Comparison of ENCODE assay signal across 11 cellular contexts in genomic region chr7:14902589-14902963, GRCh38. TPM values are rescaled to one million over a fixed set of nuclear protein-coding genes. Genes with fewer than 3 reads are reported as not detected.
DNase-seq lines count a peak whose midpoint lies in the region; ATAC-seq lines count a peak whose summit lies in the region.
"Had no signal": no experiment of that assay in that cellular context is flagged by ENCODE, and none has a peak within 500 bp of the region (broad histone marks: within the 10 kb centered on the region; RNA-seq: fewer than 3 reads in every experiment).

TSS of gene DGKB (minus strand) at chr7:14902751.

- H3K9ac ChIP-seq in mesendoderm (ENCODE audit: low read length): peak within 1 kb of the TSS; percentile 39

- H3K56ac ChIP-seq in mesendoderm (ENCODE audit: low read length): peak within 1 kb of the TSS; percentile 74

- H2BK15ac ChIP-seq in mesendoderm (replicated peaks; ENCODE audit: low read depth): no peak within 1 kb of the TSS

- H3K4ac ChIP-seq in mesendoderm (ENCODE audit: low read depth, low read length): no peak within 1 kb of the TSS

- H3K23ac ChIP-seq in mesendoderm (ENCODE audit: low read length): no peak within 1 kb of the TSS

- H3K4me3 Mint-ChIP-seq in natural killer cell treated with Interleukin-12 subunit alpha and Interleukin-12 subunit beta and Interleukin-15 and Interleukin-18, amount 100 ng/mL, for 72 hours: no peak within 1 kb of the TSS
- H3K4me3 Mint-ChIP-seq: CD4-positive, CD25-positive, alpha-beta regulatory T cell; memory B cell had no signal

- no peak within 1 kb of the TSS for H3K27ac Mint-ChIP-seq in natural killer cell treated with Interleukin-12 subunit alpha and Interleukin-12 subunit beta and Interleukin-15 and Interleukin-18, amount 100 ng/mL, for 72 hours
- H3K27ac Mint-ChIP-seq: CD4-positive, CD25-positive, alpha-beta regulatory T cell; memory B cell had no signal

- no peak within 1 kb of the TSS for H3K18ac ChIP-seq in mesendoderm (ENCODE audit: low read length)

- no peaks in the 10 kb centered on the region for H3K79me1 ChIP-seq in mesendoderm (ENCODE audit: low read length)

- H3K27me3 ChIP-seq in mesendoderm (ENCODE audit: insufficient read depth, low read length, poor library complexity): no peaks in the 10 kb centered on the region

- WGBS in mesendoderm (ENCODE audit: extremely low coverage, insufficient coverage, low lambda C conversion rate): no CpG with 5 or more reads among the region's 12 CpGs

- H3K36me3 Mint-ChIP-seq in natural killer cell treated with Interleukin-12 subunit alpha and Interleukin-12 subunit beta and Interleukin-15 and Interleukin-18, amount 100 ng/mL, for 72 hours: no peaks in the 10 kb centered on the region
- H3K36me3 Mint-ChIP-seq: CD4-positive, CD25-positive, alpha-beta regulatory T cell; memory B cell had no signal

- H3K9me3 Mint-ChIP-seq in natural killer cell treated with Interleukin-12 subunit alpha and Interleukin-12 subunit beta and Interleukin-15 and Interleukin-18, amount 100 ng/mL, for 72 hours: peaks cover 7% of the 10 kb centered on the region

- no peaks in the 10 kb centered on the region for H3K27me3 Mint-ChIP-seq in natural killer cell treated with Interleukin-12 subunit alpha and Interleukin-12 subunit beta and Interleukin-15 and Interleukin-18, amount 100 ng/mL, for 72 hours
- H3K27me3 Mint-ChIP-seq: CD4-positive, CD25-positive, alpha-beta regulatory T cell; memory B cell had no signal

- H3K27ac ChIP-seq in mesendoderm (ENCODE audit: low read depth, low read length): no peak within 1 kb of the TSS

- peak within 1 kb of the TSS; percentile 20 for H3K4me3 ChIP-seq in mesendoderm (ENCODE audit: low read length)

- H3K4me2 ChIP-seq in mesendoderm (ENCODE audit: low read length): peak within 1 kb of the TSS; percentile 79

- H4K8ac ChIP-seq in mesendoderm (ENCODE audit: low read depth, low read length): no peak within 1 kb of the TSS

- H2AK5ac ChIP-seq in mesendoderm (ENCODE audit: low read length): no peak within 1 kb of the TSS

- H2BK5ac ChIP-seq in mesendoderm (ENCODE audit: low read length): no peak within 1 kb of the TSS

- H3K36me3 ChIP-seq in mesendoderm (ENCODE audit: control insufficient read depth, insufficient read depth, low read length): no peaks in the 10 kb centered on the region

- no peaks in the 10 kb centered on the region for H3K79me2 ChIP-seq in mesendoderm (ENCODE audit: control insufficient read depth, insufficient read depth, low read length)

- peaks cover 2% of the 10 kb centered on the region for H3K4me1 ChIP-seq in mesendoderm (ENCODE audit: control insufficient read depth, low read depth, low read length)

- no peak within 1 kb of the TSS for H4K5ac ChIP-seq in mesendoderm (ENCODE audit: low read length)

- H3K4me1 Mint-ChIP-seq in natural killer cell treated with Interleukin-12 subunit alpha and Interleukin-12 subunit beta and Interleukin-15 and Interleukin-18, amount 100 ng/mL, for 72 hours (ENCODE audit: low read depth in 2 of 2): no peaks in the 10 kb centered on the region
- H3K4me1 Mint-ChIP-seq: CD4-positive, CD25-positive, alpha-beta regulatory T cell; memory B cell had no signal

- intact Hi-C loops in Right ventricle myocardium inferior (cut with DNase I): no loop called here
- intact Hi-C loops in cardiac septum (cut with DNase I): no loop called here

- no peak for DNase-seq in Right ventricle myocardium inferior (ENCODE audit: missing footprints)
- DNase-seq in cardiac septum (ENCODE audit: low spot score): no peak
- peak; percentile 17 for DNase-seq in dermis blood vessel endothelial cell
- peak; percentile 57 for DNase-seq in mesendoderm
- no peak for DNase-seq in NCI-H226
- DNase-seq in activated CD4-positive, alpha-beta T cell treated with anti-CD3 and anti-CD28 coated beads, Interleukin-2, amount 50 U/mL, for 48 hours: no peak
- no peak for DNase-seq in SW480 (ENCODE audit: low spot score)
- no peak for DNase-seq in natural killer cell treated with Interleukin-12 subunit alpha and Interleukin-12 subunit beta and Interleukin-15 and Interleukin-18, amount 100 ng/mL, for 72 hours (ENCODE audit: low spot score)
- DNase-seq: activated CD4-positive, alpha-beta T cell treated with anti-CD3 and anti-CD28 coated beads for 1 hour; CD4-positive, CD25-positive, alpha-beta regulatory T cell had no signal

- peak; percentile 75 for ATAC-seq in Right ventricle myocardium inferior
- no peak for ATAC-seq in natural killer cell treated with Interleukin-12 subunit alpha and Interleukin-12 subunit beta and Interleukin-15 and Interleukin-18, amount 100 ng/mL, for 72 hours

- no peak within 1 kb of the TSS for H2BK120ac ChIP-seq in mesendoderm (ENCODE audit: low read depth, low read length)

RNA-seq across cellular contexts. Expression of gene DGKB, which starts in this region (rescaled TPM):
- total RNA-seq in Right ventricle myocardium inferior (0.38 TPM), cardiac septum (0.75 TPM), dermis blood vessel endothelial cell (not detected in 2 replicates)
- 0.04 TPM for polyA plus RNA-seq in mesendoderm (2013, experiment 1 of 2)
- 0.11 TPM for polyA plus RNA-seq in mesendoderm (2013, experiment 2 of 2)
- total RNA-seq in natural killer cell treated with Interleukin-12 subunit alpha and Interleukin-12 subunit beta and Interleukin-15 and Interleukin-18, amount 100 ng/mL, for 72 hours: not detected
- total RNA-seq: CD4-positive, CD25-positive, alpha-beta regulatory T cell had no signal
- polyA plus RNA-seq: CD4-positive, CD25-positive, alpha-beta regulatory T cell had no signal

Comparison
In these comparisons a context has a peak if more than half of its experiments do, and no peak if none do; other contexts are left out.
1. Peak in ATAC-seq in Right ventricle myocardium inferior; RNA of the gene not detected or under 1 TPM.
2. Peak in DNase-seq in dermis blood vessel endothelial cell; RNA of the gene not detected or under 1 TPM.